26 cellular contexts compared by ENCODE assay signal in genomic region chr2:110873597-110874525, GRCh38.
A peak's percentile ranks its signal among the peaks of the same experiment; 100 is the strongest.
DNase-seq lines count a peak whose midpoint lies in the region; ATAC-seq and TF ChIP-seq lines count a peak whose summit lies in the region.
"Had no signal": no experiment of that assay in that cellular context is flagged by ENCODE, and none has a peak within 500 bp of the region (broad histone marks: within the 10 kb centered on the region; RNA-seq: fewer than 3 reads in every experiment).

No MANE protein-coding gene starts in this region.

- CTCF ChIA-PET in CD8-positive, alpha-beta T cell (lab: Charles Lee) = no interaction called here
- CTCF ChIA-PET in WTC11 (lab: Charles Lee) = no interaction called here

- peaks cover 30% of the 10 kb centered on the region for H3K4me1 Mint-ChIP-seq in CD8-positive, alpha-beta T cell (ENCODE audit: low read depth)
- peaks cover 35% of the 10 kb centered on the region for H3K4me1 Mint-ChIP-seq in WTC11
- H3K4me1 Mint-ChIP-seq in stimulated activated naive B cell treated with anti-CD40 and anti-IgM and Interleukin-4, amounts not matched to agents 10 μg/mL and 1 μg/mL and 100 μg/mL, for 72 hours = peaks cover 26 to 52% of the 10 kb centered on the region in 2 donors

- H3K36me3 Mint-ChIP-seq in CD8-positive, alpha-beta T cell = no peaks in the 10 kb centered on the region
- H3K36me3 Mint-ChIP-seq in WTC11 = 0 out of 2 replicates have a peak, but pooled peaks cover 4% of the 10 kb centered on the region
- peaks cover 4 to 5% of the 10 kb centered on the region in 2 donors for H3K36me3 Mint-ChIP-seq in stimulated activated naive B cell treated with anti-CD40 and anti-IgM and Interleukin-4, amounts not matched to agents 10 μg/mL and 1 μg/mL and 100 μg/mL, for 72 hours

- H3K27me3 Mint-ChIP-seq in CD8-positive, alpha-beta T cell (ENCODE audit: low read depth) = no peaks in the 10 kb centered on the region
- H3K27me3 Mint-ChIP-seq in WTC11 (ENCODE audit: low read depth) = no peaks in the 10 kb centered on the region
- peaks cover 17 to 28% of the 10 kb centered on the region in 2 donors for H3K27me3 Mint-ChIP-seq in stimulated activated naive B cell treated with anti-CD40 and anti-IgM and Interleukin-4, amounts not matched to agents 10 μg/mL and 1 μg/mL and 100 μg/mL, for 72 hours

- ATAC-seq in CD8-positive, alpha-beta T cell = no peak
- ATAC-seq in WTC11 (0 out of 2 replicates have a peak, but pooled peaks have one; percentile 6), GM19023 (IDR thresholded peaks at IDR 0.05; ENCODE audit: unreplicated experiment) (no peak), gastrocnemius medialis (no peak)
- no peak for ATAC-seq in stimulated activated naive B cell treated with anti-CD40 and anti-IgM and Interleukin-4, amounts not matched to agents 10 μg/mL and 1 μg/mL and 100 μg/mL, for 72 hours (replicated peaks)
- ATAC-seq: A549 had no signal

- peaks cover 61% of the 10 kb centered on the region for H3K4me1 ChIP-seq in BLaER1
- peaks cover 33% of the 10 kb centered on the region for H3K4me1 ChIP-seq in CD8-positive, alpha-beta T cell (ENCODE audit: insufficient read depth, low read length)
- no peaks in the 10 kb centered on the region for H3K4me1 ChIP-seq in gastrocnemius medialis
- H3K4me1 ChIP-seq: A549 had no signal

- no peak overlapping the region for H3K9ac ChIP-seq in BLaER1

- peak overlapping the region; percentile 49 for H3K27ac Mint-ChIP-seq in CD8-positive, alpha-beta T cell
- H3K27ac Mint-ChIP-seq in WTC11 = no peak overlapping the region
- H3K27ac Mint-ChIP-seq in stimulated activated naive B cell treated with anti-CD40 and anti-IgM and Interleukin-4, amounts not matched to agents 10 μg/mL and 1 μg/mL and 100 μg/mL, for 72 hours = no peak overlapping the region
- H3K27ac Mint-ChIP-seq: CD8-positive, alpha-beta memory T cell had no signal

- H3K9me3 Mint-ChIP-seq in CD8-positive, alpha-beta T cell = peaks cover 4% of the 10 kb centered on the region
- H3K9me3 Mint-ChIP-seq in WTC11 = no peaks in the 10 kb centered on the region
- peaks cover 5 to 6% of the 10 kb centered on the region in 2 donors for H3K9me3 Mint-ChIP-seq in stimulated activated naive B cell treated with anti-CD40 and anti-IgM and Interleukin-4, amounts not matched to agents 10 μg/mL and 1 μg/mL and 100 μg/mL, for 72 hours

- H3K27ac ChIP-seq in BLaER1 (no peak overlapping the region), gastrocnemius medialis (no peak overlapping the region)
- no peak overlapping the region for H3K27ac ChIP-seq in CD8-positive, alpha-beta T cell (ENCODE audit: low read depth, low read length)
- H3K27ac ChIP-seq: A549, C4-2B had no signal

- H3K9me3 ChIP-seq in BLaER1 (peaks cover 10% of the 10 kb centered on the region), gastrocnemius medialis (no peaks in the 10 kb centered on the region)
- H3K9me3 ChIP-seq in CD8-positive, alpha-beta T cell (ENCODE audit: low read length) = no peaks in the 10 kb centered on the region
- H3K9me3 ChIP-seq: MG63 had no signal

- H3K4me2 ChIP-seq in BLaER1 = peak overlapping the region; percentile 43
- H3K4me2 ChIP-seq: A549, GM23338 had no signal

- DNase-seq in CD8-positive, alpha-beta T cell = no peak
- DNase-seq in WTC11 (ENCODE audit: low spot score) (no peak), mesenteric fat pad (ENCODE audit: low spot score) (peak; percentile 64), gastrocnemius medialis (no peak)
- DNase-seq in stimulated activated naive B cell treated with anti-CD40 and anti-IgM and Interleukin-4, amounts not matched to agents 10 μg/mL and 1 μg/mL and 100 μg/mL, for 72 hours = no peak
- DNase-seq: AML-193; Calu3; CD8-positive, alpha-beta memory T cell; DMS79 treated with DMSO at 0.1 percent for 48 hours; HCEC 1CT; KG1; MG63; NCI-H1105 treated with DMSO at 0.1 percent for 48 hours; NCI-H146; NCI-H1930; NCI-H2107; NCI-H446; NCI-H524 treated with DMSO at 0.1 percent for 48 hours; NCI-H774; RPMI8226; SHP77 had no signal

- H3K36me3 ChIP-seq in BLaER1 (no peaks in the 10 kb centered on the region), gastrocnemius medialis (no peaks in the 10 kb centered on the region)
- H3K36me3 ChIP-seq in CD8-positive, alpha-beta T cell (ENCODE audit: insufficient read depth, low read length) = no peaks in the 10 kb centered on the region
- H3K36me3 ChIP-seq: MG63 had no signal

- no peak for TF ChIP-seq CTCF in CD8-positive, alpha-beta T cell (IDR thresholded peaks at IDR 0.05)
- TF ChIP-seq CTCF in WTC11 (IDR thresholded peaks at IDR 0.05) = no peak
- TF ChIP-seq CTCF in gastrocnemius medialis (IDR thresholded peaks at IDR 0.05 in 4 of 5, conservative IDR thresholded peaks at IDR 0.05 in 1 of 5) = no peak

- H3K4me3 ChIP-seq in BLaER1 (no peak overlapping the region), gastrocnemius medialis (no peak overlapping the region)
- H3K4me3 ChIP-seq in CD8-positive, alpha-beta T cell (ENCODE audit: low read depth, low read length) = no peak overlapping the region
- H3K4me3 ChIP-seq: A549, GM23338, MG63 had no signal

- POLR2A ChIA-PET in CD8-positive, alpha-beta T cell (lab: Charles Lee) = interaction anchor here (1.6 kb wide), 1 partner anchor 15 kb away, joined by 6 read pairs; no protein-coding TSS in a partner anchor
- POLR2A ChIA-PET in WTC11 (lab: Charles Lee) = no interaction called here

- intact Hi-C loops in CD8-positive, alpha-beta T cell (cut with DNase I, micrococcal nuclease) = loop anchor here in 1 of 2 experiments (1.0 kb wide), 1 partner anchor 15 kb away; no protein-coding TSS in a partner anchor
- intact Hi-C loops in gastrocnemius medialis (cut with DNase I; ENCODE audit: low total_unique reads) = no loop called here

- in situ Hi-C loops in gastrocnemius medialis (cut with MboI; ENCODE audit: low sequenced_read_pairs in 4 of 4) = no loop called here

- H3K27me3 ChIP-seq in BLaER1 (no peaks in the 10 kb centered on the region), gastrocnemius medialis (no peaks in the 10 kb centered on the region)
- no peaks in the 10 kb centered on the region for H3K27me3 ChIP-seq in CD8-positive, alpha-beta T cell (ENCODE audit: insufficient read depth, low read length)
- H3K27me3 ChIP-seq: MG63 had no signal

- H4K20me1 ChIP-seq in BLaER1 = no peaks in the 10 kb centered on the region

- no peak for TF ChIP-seq POLR2A in gastrocnemius medialis (IDR thresholded peaks at IDR 0.05)

- H3K4me3 Mint-ChIP-seq in CD8-positive, alpha-beta T cell = no peak overlapping the region
- H3K4me3 Mint-ChIP-seq in WTC11 = no peak overlapping the region
- H3K4me3 Mint-ChIP-seq in stimulated activated naive B cell treated with anti-CD40 and anti-IgM and Interleukin-4, amounts not matched to agents 10 μg/mL and 1 μg/mL and 100 μg/mL, for 72 hours = no peak overlapping the region
- H3K4me3 Mint-ChIP-seq: CD8-positive, alpha-beta memory T cell; GM23338 had no signal

TF ChIP-seq in WTC11, 78 proteins besides CTCF, POLR2A, EP300 and RAD21:
- TF ChIP-seq ZNF416 (CRISPR knock-in tag; IDR thresholded peaks at IDR 0.05) (no peak), PRRX2 (CRISPR knock-in tag; IDR thresholded peaks at IDR 0.05) (no peak), TEAD1 (CRISPR knock-in tag; IDR thresholded peaks at IDR 0.05) (no peak), CREM (CRISPR knock-in tag; IDR thresholded peaks at IDR 0.05) (no peak), ZNF232 (CRISPR knock-in tag; IDR thresholded peaks at IDR 0.05) (no peak), ZNF396 (CRISPR knock-in tag; IDR thresholded peaks at IDR 0.05; ENCODE audit: borderline replicate concordance) (no peak), ZSCAN18 (CRISPR knock-in tag; IDR thresholded peaks at IDR 0.05) (no peak), GABPB1 (CRISPR knock-in tag; IDR thresholded peaks at IDR 0.05) (no peak), RORB (CRISPR knock-in tag; IDR thresholded peaks at IDR 0.05) (no peak)
- TF ChIP-seq, protein P1, sequence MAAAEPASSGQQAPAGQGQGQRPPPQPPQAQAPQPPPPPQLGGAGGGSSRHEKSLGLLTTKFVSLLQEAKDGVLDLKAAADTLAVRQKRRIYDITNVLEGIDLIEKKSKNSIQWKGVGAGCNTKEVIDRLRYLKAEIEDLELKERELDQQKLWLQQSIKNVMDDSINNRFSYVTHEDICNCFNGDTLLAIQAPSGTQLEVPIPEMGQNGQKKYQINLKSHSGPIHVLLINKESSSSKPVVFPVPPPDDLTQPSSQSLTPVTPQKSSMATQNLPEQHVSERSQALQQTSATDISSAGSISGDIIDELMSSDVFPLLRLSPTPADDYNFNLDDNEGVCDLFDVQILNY (CRISPR knock-in tag; IDR thresholded peaks at IDR 0.05) = no peak
- TF ChIP-seq, protein P2, sequence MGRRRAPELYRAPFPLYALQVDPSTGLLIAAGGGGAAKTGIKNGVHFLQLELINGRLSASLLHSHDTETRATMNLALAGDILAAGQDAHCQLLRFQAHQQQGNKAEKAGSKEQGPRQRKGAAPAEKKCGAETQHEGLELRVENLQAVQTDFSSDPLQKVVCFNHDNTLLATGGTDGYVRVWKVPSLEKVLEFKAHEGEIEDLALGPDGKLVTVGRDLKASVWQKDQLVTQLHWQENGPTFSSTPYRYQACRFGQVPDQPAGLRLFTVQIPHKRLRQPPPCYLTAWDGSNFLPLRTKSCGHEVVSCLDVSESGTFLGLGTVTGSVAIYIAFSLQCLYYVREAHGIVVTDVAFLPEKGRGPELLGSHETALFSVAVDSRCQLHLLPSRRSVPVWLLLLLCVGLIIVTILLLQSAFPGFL (CRISPR knock-in tag; IDR thresholded peaks at IDR 0.05; ENCODE audit: borderline replicate concordance) = no peak
TF ChIP-seq in WTC11: peak in this region for 0.
